1 cellular context compared by ENCODE assay signal in the genomic region with DNA sequence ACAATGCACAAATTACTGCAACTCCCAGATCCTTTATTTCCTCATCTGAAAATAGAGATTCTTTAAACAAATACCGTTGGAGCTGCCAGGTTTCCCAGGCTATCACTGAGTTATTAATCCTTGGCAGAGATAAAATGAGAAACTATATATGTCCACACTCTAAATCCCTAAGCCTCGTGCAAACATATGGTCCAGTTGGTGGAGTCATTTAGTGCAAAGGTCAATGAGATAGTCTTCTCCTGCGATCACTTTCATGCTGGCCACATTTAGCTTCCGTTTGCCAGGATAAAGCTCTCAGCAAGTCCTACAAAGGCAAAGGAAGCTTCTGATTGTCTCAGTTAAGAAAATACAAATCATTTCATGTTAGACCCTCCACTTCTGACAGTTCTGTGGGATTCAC.
A peak's percentile ranks its signal among the peaks of the same experiment; 100 is the strongest.
TF ChIP-seq lines count a peak whose summit lies in the region.

No MANE protein-coding gene starts in this region.

TF ChIP-seq in HepG2, 621 proteins besides CTCF, POLR2A, EP300 and RAD21 (continues in another document):
- TF ChIP-seq EHMT2 (IDR thresholded peaks at IDR 0.05; ENCODE audit: borderline replicate concordance, low read depth, low read length), result peak; percentile 65; the same call in 1 of the 2 replicates
- TF ChIP-seq MIER2 (CRISPR knock-in tag; IDR thresholded peaks at IDR 0.05), result 0 out of 2 replicates have a peak, but pooled peaks have one; percentile 33
- no peak for TF ChIP-seq TRIM24 (CRISPR knock-in tag; IDR thresholded peaks at IDR 0.05)
- TF ChIP-seq ZNF644 (CRISPR knock-in tag; IDR thresholded peaks at IDR 0.05; ENCODE audit: low read depth), result peak; percentile 96
- no peak for TF ChIP-seq CEBPG (CRISPR knock-in tag; IDR thresholded peaks at IDR 0.05)
- no peak for TF ChIP-seq IRF2 (CRISPR knock-in tag; IDR thresholded peaks at IDR 0.05)
- TF ChIP-seq NR2F1 (CRISPR knock-in tag; IDR thresholded peaks at IDR 0.05), result peak in 1 of 2 experiments; percentile 62; a peak in 1 of 4 replicates
- 0 out of 2 replicates have a peak, but pooled peaks have one; percentile 26 for TF ChIP-seq ZSCAN9 (CRISPR knock-in tag; IDR thresholded peaks at IDR 0.05; ENCODE audit: borderline replicate concordance)
- TF ChIP-seq FOXA3 (CRISPR knock-in tag; IDR thresholded peaks at IDR 0.05), result 0 out of 2 replicates have a peak, but pooled peaks have one; percentile 4
- peak; percentile 47; the same call in 1 of the 2 replicates for TF ChIP-seq HNF4G (IDR thresholded peaks at IDR 0.05; ENCODE audit: borderline replicate concordance, low read depth, low read length)
- no peak for TF ChIP-seq HNF4G (CRISPR knock-in tag; IDR thresholded peaks at IDR 0.05; ENCODE audit: borderline replicate concordance, low read depth)
- no peak for TF ChIP-seq MAFF (IDR thresholded peaks at IDR 0.05; ENCODE audit: low read depth, low read length)
- TF ChIP-seq HDAC2 (CRISPR knock-in tag; IDR thresholded peaks at IDR 0.05), result 0 out of 2 replicates have a peak, but pooled peaks have one; percentile 41
- TF ChIP-seq SAP130 (CRISPR knock-in tag; IDR thresholded peaks at IDR 0.05; ENCODE audit: low read depth), result 0 out of 2 replicates have a peak, but pooled peaks have one; percentile 10
- no peak for TF ChIP-seq CAMTA2 (CRISPR knock-in tag; IDR thresholded peaks at IDR 0.05; ENCODE audit: borderline replicate concordance)
- no peak for TF ChIP-seq PHF21A (CRISPR knock-in tag; IDR thresholded peaks at IDR 0.05)
- TF ChIP-seq MED13 (CRISPR knock-in tag; IDR thresholded peaks at IDR 0.05), result no peak
- TF ChIP-seq ZNF20 (CRISPR knock-in tag; IDR thresholded peaks at IDR 0.05), result no peak
- TF ChIP-seq NCOR1 (IDR thresholded peaks at IDR 0.05; ENCODE audit: borderline replicate concordance, low read length), result peak; percentile 42; the same call in 1 of the 2 replicates
- 0 out of 2 replicates have a peak, but pooled peaks have one; percentile 21 for TF ChIP-seq MED1 (CRISPR knock-in tag; IDR thresholded peaks at IDR 0.05)
- TF ChIP-seq, protein P1, sequence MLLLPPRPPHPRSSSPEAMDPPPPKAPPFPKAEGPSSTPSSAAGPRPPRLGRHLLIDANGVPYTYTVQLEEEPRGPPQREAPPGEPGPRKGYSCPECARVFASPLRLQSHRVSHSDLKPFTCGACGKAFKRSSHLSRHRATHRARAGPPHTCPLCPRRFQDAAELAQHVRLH (CRISPR knock-in tag; IDR thresholded peaks at IDR 0.05; ENCODE audit: borderline replicate concordance, low read depth), result no peak
- TF ChIP-seq, protein P2, sequence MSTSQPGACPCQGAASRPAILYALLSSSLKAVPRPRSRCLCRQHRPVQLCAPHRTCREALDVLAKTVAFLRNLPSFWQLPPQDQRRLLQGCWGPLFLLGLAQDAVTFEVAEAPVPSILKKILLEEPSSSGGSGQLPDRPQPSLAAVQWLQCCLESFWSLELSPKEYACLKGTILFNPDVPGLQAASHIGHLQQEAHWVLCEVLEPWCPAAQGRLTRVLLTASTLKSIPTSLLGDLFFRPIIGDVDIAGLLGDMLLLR (CRISPR knock-in tag; IDR thresholded peaks at IDR 0.05), result no peak
- peak; percentile 47; the same call in 1 of the 2 replicates for TF ChIP-seq ETV5 (CRISPR knock-in tag; IDR thresholded peaks at IDR 0.05; ENCODE audit: borderline replicate concordance)
- peak; percentile 94 for TF ChIP-seq PITX1 (CRISPR knock-in tag; IDR thresholded peaks at IDR 0.05)
- TF ChIP-seq MIXL1 (CRISPR knock-in tag; IDR thresholded peaks at IDR 0.05), result 0 out of 2 replicates have a peak, but pooled peaks have one; percentile 27
- TF ChIP-seq ETV6 (CRISPR knock-in tag; conservative IDR thresholded peaks at IDR 0.05), result no peak
- peak; percentile 23; the same call in 1 of the 2 replicates for TF ChIP-seq SIX1 (CRISPR knock-in tag; IDR thresholded peaks at IDR 0.05; ENCODE audit: borderline replicate concordance)
- peak; percentile 32; the same call in 1 of the 2 replicates for TF ChIP-seq RXRB (CRISPR knock-in tag; IDR thresholded peaks at IDR 0.05; ENCODE audit: borderline replicate concordance)
- 0 out of 2 replicates have a peak, but pooled peaks have one; percentile 18 for TF ChIP-seq FOSL2 (CRISPR knock-in tag; IDR thresholded peaks at IDR 0.05)
- no peak for TF ChIP-seq SOX13 (IDR thresholded peaks at IDR 0.05)
- TF ChIP-seq SOX13 (CRISPR knock-in tag; conservative IDR thresholded peaks at IDR 0.05 in 1 of 2, IDR thresholded peaks at IDR 0.05 in 1 of 2), result peak in 1 of 2 experiments; percentile 42; a peak in 2 of 4 replicates
- no peak for TF ChIP-seq SSRP1 (CRISPR knock-in tag; IDR thresholded peaks at IDR 0.05)
- TF ChIP-seq MBD4 (IDR thresholded peaks at IDR 0.05; ENCODE audit: borderline replicate concordance, low read length), result no peak
- no peak for TF ChIP-seq ZNF720 (CRISPR knock-in tag; IDR thresholded peaks at IDR 0.05)
- no peak for TF ChIP-seq SOX6 (IDR thresholded peaks at IDR 0.05)
- peak; percentile 38; the same call in 1 of the 2 replicates for TF ChIP-seq SOX6 (CRISPR knock-in tag; IDR thresholded peaks at IDR 0.05)
- TF ChIP-seq HNF4A (CRISPR knock-in tag; IDR thresholded peaks at IDR 0.05), result peak; percentile 92
- peak; percentile 37; the same call in 1 of the 2 replicates for TF ChIP-seq ZNF331 (CRISPR knock-in tag; IDR thresholded peaks at IDR 0.05)
- peak; percentile 64 for TF ChIP-seq NR2F6 (IDR thresholded peaks at IDR 0.05)
- 0 out of 2 replicates have a peak, but pooled peaks have one; percentile 46 for TF ChIP-seq NR2F6 (CRISPR knock-in tag; IDR thresholded peaks at IDR 0.05)
- TF ChIP-seq, protein P3, sequence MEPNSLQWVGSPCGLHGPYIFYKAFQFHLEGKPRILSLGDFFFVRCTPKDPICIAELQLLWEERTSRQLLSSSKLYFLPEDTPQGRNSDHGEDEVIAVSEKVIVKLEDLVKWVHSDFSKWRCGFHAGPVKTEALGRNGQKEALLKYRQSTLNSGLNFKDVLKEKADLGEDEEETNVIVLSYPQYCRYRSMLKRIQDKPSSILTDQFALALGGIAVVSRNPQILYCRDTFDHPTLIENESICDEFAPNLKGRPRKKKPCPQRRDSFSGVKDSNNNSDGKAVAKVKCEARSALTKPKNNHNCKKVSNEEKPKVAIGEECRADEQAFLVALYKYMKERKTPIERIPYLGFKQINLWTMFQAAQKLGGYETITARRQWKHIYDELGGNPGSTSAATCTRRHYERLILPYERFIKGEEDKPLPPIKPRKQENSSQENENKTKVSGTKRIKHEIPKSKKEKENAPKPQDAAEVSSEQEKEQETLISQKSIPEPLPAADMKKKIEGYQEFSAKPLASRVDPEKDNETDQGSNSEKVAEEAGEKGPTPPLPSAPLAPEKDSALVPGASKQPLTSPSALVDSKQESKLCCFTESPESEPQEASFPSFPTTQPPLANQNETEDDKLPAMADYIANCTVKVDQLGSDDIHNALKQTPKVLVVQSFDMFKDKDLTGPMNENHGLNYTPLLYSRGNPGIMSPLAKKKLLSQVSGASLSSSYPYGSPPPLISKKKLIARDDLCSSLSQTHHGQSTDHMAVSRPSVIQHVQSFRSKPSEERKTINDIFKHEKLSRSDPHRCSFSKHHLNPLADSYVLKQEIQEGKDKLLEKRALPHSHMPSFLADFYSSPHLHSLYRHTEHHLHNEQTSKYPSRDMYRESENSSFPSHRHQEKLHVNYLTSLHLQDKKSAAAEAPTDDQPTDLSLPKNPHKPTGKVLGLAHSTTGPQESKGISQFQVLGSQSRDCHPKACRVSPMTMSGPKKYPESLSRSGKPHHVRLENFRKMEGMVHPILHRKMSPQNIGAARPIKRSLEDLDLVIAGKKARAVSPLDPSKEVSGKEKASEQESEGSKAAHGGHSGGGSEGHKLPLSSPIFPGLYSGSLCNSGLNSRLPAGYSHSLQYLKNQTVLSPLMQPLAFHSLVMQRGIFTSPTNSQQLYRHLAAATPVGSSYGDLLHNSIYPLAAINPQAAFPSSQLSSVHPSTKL (CRISPR knock-in tag; IDR thresholded peaks at IDR 0.05), result peak; percentile 60; the same call in 1 of the 2 replicates
- TF ChIP-seq PCBP1 (IDR thresholded peaks at IDR 0.05; ENCODE audit: borderline replicate concordance, low read depth, low read length), result no peak
- TF ChIP-seq, protein P4, sequence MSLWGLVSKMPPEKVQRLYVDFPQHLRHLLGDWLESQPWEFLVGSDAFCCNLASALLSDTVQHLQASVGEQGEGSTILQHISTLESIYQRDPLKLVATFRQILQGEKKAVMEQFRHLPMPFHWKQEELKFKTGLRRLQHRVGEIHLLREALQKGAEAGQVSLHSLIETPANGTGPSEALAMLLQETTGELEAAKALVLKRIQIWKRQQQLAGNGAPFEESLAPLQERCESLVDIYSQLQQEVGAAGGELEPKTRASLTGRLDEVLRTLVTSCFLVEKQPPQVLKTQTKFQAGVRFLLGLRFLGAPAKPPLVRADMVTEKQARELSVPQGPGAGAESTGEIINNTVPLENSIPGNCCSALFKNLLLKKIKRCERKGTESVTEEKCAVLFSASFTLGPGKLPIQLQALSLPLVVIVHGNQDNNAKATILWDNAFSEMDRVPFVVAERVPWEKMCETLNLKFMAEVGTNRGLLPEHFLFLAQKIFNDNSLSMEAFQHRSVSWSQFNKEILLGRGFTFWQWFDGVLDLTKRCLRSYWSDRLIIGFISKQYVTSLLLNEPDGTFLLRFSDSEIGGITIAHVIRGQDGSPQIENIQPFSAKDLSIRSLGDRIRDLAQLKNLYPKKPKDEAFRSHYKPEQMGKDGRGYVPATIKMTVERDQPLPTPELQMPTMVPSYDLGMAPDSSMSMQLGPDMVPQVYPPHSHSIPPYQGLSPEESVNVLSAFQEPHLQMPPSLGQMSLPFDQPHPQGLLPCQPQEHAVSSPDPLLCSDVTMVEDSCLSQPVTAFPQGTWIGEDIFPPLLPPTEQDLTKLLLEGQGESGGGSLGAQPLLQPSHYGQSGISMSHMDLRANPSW (CRISPR knock-in tag; IDR thresholded peaks at IDR 0.05; ENCODE audit: borderline replicate concordance), result no peak
- TF ChIP-seq ZNF430 (CRISPR knock-in tag; IDR thresholded peaks at IDR 0.05), result no peak
- TF ChIP-seq HMG20B (CRISPR knock-in tag; conservative IDR thresholded peaks at IDR 0.05), result 0 out of 2 replicates have a peak, but pooled peaks have one; percentile 52
- no peak for TF ChIP-seq ARID2 (CRISPR knock-in tag; IDR thresholded peaks at IDR 0.05; ENCODE audit: borderline replicate concordance)
- TF ChIP-seq ZSCAN21 (CRISPR knock-in tag; IDR thresholded peaks at IDR 0.05; ENCODE audit: borderline replicate concordance), result no peak
- no peak for TF ChIP-seq ZNF441 (CRISPR knock-in tag; IDR thresholded peaks at IDR 0.05; ENCODE audit: borderline replicate concordance)
- no peak for TF ChIP-seq ELF1 (CRISPR knock-in tag; IDR thresholded peaks at IDR 0.05)
- TF ChIP-seq, protein P5, sequence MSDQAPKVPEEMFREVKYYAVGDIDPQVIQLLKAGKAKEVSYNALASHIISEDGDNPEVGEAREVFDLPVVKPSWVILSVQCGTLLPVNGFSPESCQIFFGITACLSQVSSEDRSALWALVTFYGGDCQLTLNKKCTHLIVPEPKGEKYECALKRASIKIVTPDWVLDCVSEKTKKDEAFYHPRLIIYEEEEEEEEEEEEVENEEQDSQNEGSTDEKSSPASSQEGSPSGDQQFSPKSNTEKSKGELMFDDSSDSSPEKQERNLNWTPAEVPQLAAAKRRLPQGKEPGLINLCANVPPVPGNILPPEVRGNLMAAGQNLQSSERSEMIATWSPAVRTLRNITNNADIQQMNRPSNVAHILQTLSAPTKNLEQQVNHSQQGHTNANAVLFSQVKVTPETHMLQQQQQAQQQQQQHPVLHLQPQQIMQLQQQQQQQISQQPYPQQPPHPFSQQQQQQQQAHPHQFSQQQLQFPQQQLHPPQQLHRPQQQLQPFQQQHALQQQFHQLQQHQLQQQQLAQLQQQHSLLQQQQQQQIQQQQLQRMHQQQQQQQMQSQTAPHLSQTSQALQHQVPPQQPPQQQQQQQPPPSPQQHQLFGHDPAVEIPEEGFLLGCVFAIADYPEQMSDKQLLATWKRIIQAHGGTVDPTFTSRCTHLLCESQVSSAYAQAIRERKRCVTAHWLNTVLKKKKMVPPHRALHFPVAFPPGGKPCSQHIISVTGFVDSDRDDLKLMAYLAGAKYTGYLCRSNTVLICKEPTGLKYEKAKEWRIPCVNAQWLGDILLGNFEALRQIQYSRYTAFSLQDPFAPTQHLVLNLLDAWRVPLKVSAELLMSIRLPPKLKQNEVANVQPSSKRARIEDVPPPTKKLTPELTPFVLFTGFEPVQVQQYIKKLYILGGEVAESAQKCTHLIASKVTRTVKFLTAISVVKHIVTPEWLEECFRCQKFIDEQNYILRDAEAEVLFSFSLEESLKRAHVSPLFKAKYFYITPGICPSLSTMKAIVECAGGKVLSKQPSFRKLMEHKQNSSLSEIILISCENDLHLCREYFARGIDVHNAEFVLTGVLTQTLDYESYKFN (CRISPR knock-in tag; conservative IDR thresholded peaks at IDR 0.05), result 0 out of 2 replicates have a peak, but pooled peaks have one; percentile 31
- TF ChIP-seq ZFP82 (CRISPR knock-in tag; IDR thresholded peaks at IDR 0.05; ENCODE audit: borderline replicate concordance), result no peak
- TF ChIP-seq PPARG (CRISPR knock-in tag; conservative IDR thresholded peaks at IDR 0.05), result peak; percentile 86
- 0 out of 2 replicates have a peak, but pooled peaks have one; percentile 23 for TF ChIP-seq GATAD2A (CRISPR knock-in tag; IDR thresholded peaks at IDR 0.05)
- TF ChIP-seq NFE2L1 (CRISPR knock-in tag; IDR thresholded peaks at IDR 0.05; ENCODE audit: borderline replicate concordance), result no peak
- TF ChIP-seq, protein P6, sequence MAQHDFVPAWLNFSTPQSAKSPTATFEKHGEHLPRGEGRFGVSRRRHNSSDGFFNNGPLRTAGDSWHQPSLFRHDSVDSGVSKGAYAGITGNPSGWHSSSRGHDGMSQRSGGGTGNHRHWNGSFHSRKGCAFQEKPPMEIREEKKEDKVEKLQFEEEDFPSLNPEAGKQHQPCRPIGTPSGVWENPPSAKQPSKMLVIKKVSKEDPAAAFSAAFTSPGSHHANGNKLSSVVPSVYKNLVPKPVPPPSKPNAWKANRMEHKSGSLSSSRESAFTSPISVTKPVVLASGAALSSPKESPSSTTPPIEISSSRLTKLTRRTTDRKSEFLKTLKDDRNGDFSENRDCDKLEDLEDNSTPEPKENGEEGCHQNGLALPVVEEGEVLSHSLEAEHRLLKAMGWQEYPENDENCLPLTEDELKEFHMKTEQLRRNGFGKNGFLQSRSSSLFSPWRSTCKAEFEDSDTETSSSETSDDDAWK (CRISPR knock-in tag; IDR thresholded peaks at IDR 0.05), result no peak
- TF ChIP-seq SPEN (CRISPR knock-in tag; IDR thresholded peaks at IDR 0.05; ENCODE audit: low read depth), result no peak
- peak; percentile 69 for TF ChIP-seq HHEX (CRISPR knock-in tag; IDR thresholded peaks at IDR 0.05)
- TF ChIP-seq FOXA1 (IDR thresholded peaks at IDR 0.05), result no peak
- peak; percentile 48 for TF ChIP-seq FOXA1 (CRISPR knock-in tag; IDR thresholded peaks at IDR 0.05)
- TF ChIP-seq ELF3 (CRISPR knock-in tag; IDR thresholded peaks at IDR 0.05), result 0 out of 2 replicates have a peak, but pooled peaks have one; percentile 47
- TF ChIP-seq ZNF263 (CRISPR knock-in tag; IDR thresholded peaks at IDR 0.05), result no peak
- TF ChIP-seq ZNF629 (CRISPR knock-in tag; conservative IDR thresholded peaks at IDR 0.05), result no peak
